8 cellular contexts compared by ENCODE assay signal in genomic region chr6:37048851-37049734, GRCh38. TPM values are rescaled to one million over a fixed set of nuclear protein-coding genes. Genes with fewer than 3 reads are reported as not detected.
DNase-seq lines count a peak whose midpoint lies in the region; ATAC-seq and TF ChIP-seq lines count a peak whose summit lies in the region.

No MANE protein-coding gene starts in this region.

- no peak for TF ChIP-seq CTCF in colonic mucosa (IDR thresholded peaks at IDR 0.05)
- no peak for TF ChIP-seq CTCF in neutrophil (IDR thresholded peaks at IDR 0.05)
- no peak for TF ChIP-seq CTCF in upper lobe of right lung (IDR thresholded peaks at IDR 0.05)

- ATAC-seq in GM18520 (IDR thresholded peaks at IDR 0.05; ENCODE audit: unreplicated experiment) = peak; percentile 56
- peak; percentile 68 for ATAC-seq in HG03108 (IDR thresholded peaks at IDR 0.05; ENCODE audit: unreplicated experiment)
- ATAC-seq in upper lobe of right lung = no peak

- H3K4me3 ChIP-seq in colonic mucosa (no peak overlapping the region), neutrophil (ENCODE audit: low read depth in 1 of 2, low read length in 1 of 2) (peak overlapping the region; percentile 58), upper lobe of right lung (no peak overlapping the region)

- DNase-seq in activated CD4-positive, alpha-beta T cell treated with anti-CD3 and anti-CD28 coated beads for 1 hour = peak; percentile 65
- peak; percentile 47 for DNase-seq in colonic mucosa
- no peak for DNase-seq in upper lobe of right lung
- DNase-seq in NCI-H1417 treated with DMSO at 0.1 percent for 48 hours (lab: John Stamatoyannopoulos, UW) = no peak
- no peak for DNase-seq in HT-29 (ENCODE audit: low spot score)

- intact Hi-C loops in colonic mucosa (cut with DNase I) = no loop called here
- intact Hi-C loops in upper lobe of right lung (cut with DNase I) = loop anchor here (5.0 kb wide), 1 partner anchor 123 kb away; the partner anchor contains the start of gene PIM1

- H3K27me3 ChIP-seq in colonic mucosa (no peaks in the 10 kb centered on the region), neutrophil (no peaks in the 10 kb centered on the region), upper lobe of right lung (no peaks in the 10 kb centered on the region)

- H3K9ac ChIP-seq in colonic mucosa (ENCODE audit: low read depth in 2 of 2, low read length in 2 of 2) = peak overlapping the region in 1 of 2 donors; percentile 22

- peaks cover 14% of the 10 kb centered on the region for H3K4me1 ChIP-seq in colonic mucosa
- H3K4me1 ChIP-seq in neutrophil (ENCODE audit: control insufficient read depth in 1 of 2, insufficient read depth in 1 of 2, low read depth in 1 of 2, low read length in 1 of 2) = peaks cover 42 to 55% of the 10 kb centered on the region in 2 experiments
- H3K4me1 ChIP-seq in upper lobe of right lung = peaks cover 33% of the 10 kb centered on the region

- no peaks in the 10 kb centered on the region for H3K36me3 ChIP-seq in colonic mucosa
- H3K36me3 ChIP-seq in neutrophil = no peaks in the 10 kb centered on the region
- no peaks in the 10 kb centered on the region for H3K36me3 ChIP-seq in upper lobe of right lung

- no peaks in the 10 kb centered on the region for H3K9me3 ChIP-seq in colonic mucosa
- no peaks in the 10 kb centered on the region for H3K9me3 ChIP-seq in neutrophil
- H3K9me3 ChIP-seq in upper lobe of right lung = no peaks in the 10 kb centered on the region

- H3K27ac ChIP-seq in colonic mucosa (peak overlapping the region; percentile 53), neutrophil (peak overlapping the region; percentile 94), upper lobe of right lung (peak overlapping the region; percentile 75)

RNA-seq across cellular contexts. Expression of gene FGD2, which starts 43.6 kb away (rescaled TPM):
- total RNA-seq in colonic mucosa (1 to 10 TPM; 3.6 to 3.8 TPM), upper lobe of right lung (56.9 TPM)
- total RNA-seq in HT-29 (2014; rRNA removed; shearing (Covaris generic)) = 0.31 and 0.53 TPM in 2 replicates

Comparison
In these comparisons a context has a peak if more than half of its experiments do, and no peak if none do; other contexts are left out.
1. DNase-seq: peak in activated CD4-positive, alpha-beta T cell treated with anti-CD3 and anti-CD28 coated beads for 1 hour (single experiment) and colonic mucosa (single experiment); none in upper lobe of right lung (single experiment), NCI-H1417 treated with DMSO at 0.1 percent for 48 hours (single experiment) and HT-29 (single experiment).
2. H3K4me3 ChIP-seq: peak in neutrophil (2 of 2); none in colonic mucosa (single experiment) and upper lobe of right lung (single experiment).
3. RNA of gene FGD2, which starts 43.6 kb away (total RNA-seq): 56.9 TPM in upper lobe of right lung (single experiment); 3.6 to 3.8 TPM in colonic mucosa and 0.31 to 0.53 TPM in HT-29; every median in the first group is over 10 times any median in the second.
4. Peak in every context shown above with its lines, with median percentiles within 50 percentile points of each other: H3K27ac ChIP-seq.